11 cellular contexts compared by ENCODE assay signal in genomic region chr9:99103505-99103904, GRCh38. TPM values are rescaled to one million over a fixed set of nuclear protein-coding genes. Genes with fewer than 3 reads are reported as not detected.
A peak's percentile ranks its signal among the peaks of the same experiment; 100 is the strongest.
DNase-seq lines count a peak whose midpoint lies in the region; ATAC-seq, FAIRE-seq and TF ChIP-seq lines count a peak whose summit lies in the region.
"Had no signal": no experiment of that assay in that cellular context is flagged by ENCODE, and none has a peak within 500 bp of the region (broad histone marks: within the 10 kb centered on the region; RNA-seq: fewer than 3 reads in every experiment).

No MANE protein-coding gene starts in this region.

- 0 out of 3 replicates have a peak overlapping the region, but pooled peaks have one; percentile 83 for H3K4me3 ChIP-seq in A549
- no peak overlapping the region for H3K4me3 ChIP-seq in IMR-90 (ENCODE audit: insufficient read depth, low read depth, low read length)
- peak overlapping the region; percentile 83 for H3K4me3 ChIP-seq in endodermal cell (ENCODE audit: low read length)

- peak overlapping the region; percentile 41; the same call in 1 of the 2 replicates for H2BK120ac ChIP-seq in IMR-90 (ENCODE audit: low read depth, low read length)

- H3K27me3 Mint-ChIP-seq in endodermal cell (ENCODE audit: insufficient read depth) (peaks cover 6% of the 10 kb centered on the region), nephron (ENCODE audit: low read depth) (no peaks in the 10 kb centered on the region)

- 0 out of 2 replicates have a peak overlapping the region, but pooled peaks have one; percentile 20 for H3K14ac ChIP-seq in IMR-90 (replicated peaks; ENCODE audit: low read depth, low read length)

- H3K9ac ChIP-seq in IMR-90 (ENCODE audit: low read depth, low read length) (peak overlapping the region; percentile 62), endodermal cell (ENCODE audit: extremely low read depth, low read length, poor library complexity, severe bottlenecking) (no peak overlapping the region)

- H3K9me3 Mint-ChIP-seq in endodermal cell = peaks cover 2% of the 10 kb centered on the region
- H3K9me3 Mint-ChIP-seq in nephron = peaks cover 10% of the 10 kb centered on the region

- no peak overlapping the region for H3K23ac ChIP-seq in IMR-90 (ENCODE audit: low read depth, low read length)

- dilution Hi-C loops in IMR-90 (cut with HindIII; ENCODE audit: low sequenced_read_pairs, unreplicated experiment) = no loop called here

- peaks cover 32% of the 10 kb centered on the region for H3K4me1 Mint-ChIP-seq in endodermal cell
- peaks cover 43% of the 10 kb centered on the region for H3K4me1 Mint-ChIP-seq in nephron

- TF ChIP-seq CTCF in A549 (IDR thresholded peaks at IDR 0.05) = no peak
- TF ChIP-seq CTCF in IMR-90 (conservative IDR thresholded peaks at IDR 0.05; ENCODE audit: low read depth, low read length) = no peak
- TF ChIP-seq CTCF in endodermal cell (conservative IDR thresholded peaks at IDR 0.05) = no peak
- TF ChIP-seq CTCF in nephron (IDR thresholded peaks at IDR 0.05; ENCODE audit: unreplicated experiment in 3 of 3) = no peak
- no peak for TF ChIP-seq CTCF in GM13977 (IDR thresholded peaks at IDR 0.05; ENCODE audit: extremely low read depth, insufficient read depth, missing control alignments)

- H3K36me3 Mint-ChIP-seq in endodermal cell (ENCODE audit: low read depth) = no peaks in the 10 kb centered on the region
- H3K36me3 Mint-ChIP-seq in nephron (ENCODE audit: low read depth) = no peaks in the 10 kb centered on the region

- intact Hi-C loops in IMR-90 (cut with micrococcal nuclease) = no loop called here

- peaks cover 26% of the 10 kb centered on the region for H4K20me1 ChIP-seq in IMR-90 (ENCODE audit: insufficient read depth, low read length)

- H3K4ac ChIP-seq in IMR-90 (ENCODE audit: low read depth, low read length) = peak overlapping the region; percentile 7; the same call in 1 of the 2 replicates

- WGBS in A549 (ENCODE audit: missing lambda C conversion rate) = 73% methylated on average over 6 of the region's 6 CpGs
- WGBS in IMR-90 (ENCODE audit: extremely low coverage in 2 of 2, insufficient read length in 1 of 2), 2 experiments = no CpG with 5 or more reads among the region's 6 CpGs
- 68 to 82% methylated on average over 2 to 6 of the region's 6 CpGs for WGBS in endodermal cell (ENCODE audit: insufficient coverage in 1 of 2, insufficient read length in 1 of 2), 2 experiments

- FAIRE-seq in A549 (lab: Jason Lieb, UNC) = no peak
- FAIRE-seq: GM19239 had no signal

- H2AK9ac ChIP-seq in IMR-90 (replicated peaks; ENCODE audit: low read depth, low read length, poor library complexity) = no peak overlapping the region

- H4K5ac ChIP-seq in IMR-90 (ENCODE audit: low read depth, low read length) = peak overlapping the region; percentile 44; the same call in 1 of the 2 replicates

- H3K27ac ChIP-seq in A549 (peak overlapping the region; percentile 91 to 94), IMR-90 (ENCODE audit: insufficient read depth, low read length) (peak overlapping the region; percentile 84), endodermal cell (ENCODE audit: low read depth, low read length) (no peak overlapping the region)

- H4K91ac ChIP-seq in IMR-90 (ENCODE audit: insufficient read depth, low read depth, low read length) = peak overlapping the region; percentile 53; the same call in 1 of the 2 replicates

- H3K4me2 ChIP-seq in A549 (peak overlapping the region; percentile 96), IMR-90 (ENCODE audit: low read depth, low read length) (peak overlapping the region; percentile 92)

- no peak for TF ChIP-seq POLR2A in A549 (IDR thresholded peaks at IDR 0.05; ENCODE audit: low read length)
- no peak; the same call in 1 of the 2 replicates for TF ChIP-seq POLR2A in IMR-90 (IDR thresholded peaks at IDR 0.05; ENCODE audit: low read depth, low read length)

- DNase-seq in A549 (ENCODE audit: low read depth in 1 of 2, low spot score in 1 of 2) = peak in 1 of 2 experiments; percentile 18
- DNase-seq in IMR-90 = peak; percentile 9
- DNase-seq in endodermal cell = peak; percentile 60
- DNase-seq in GM13977 (ENCODE audit: low spot score) = no peak
- DNase-seq in NOMO-1 treated with dmso at 0.1 percent for 144 hours (lab: John Stamatoyannopoulos, UW; ENCODE audit: unreplicated experiment) = no peak
- no peak for DNase-seq in NCI-H2029 (lab: John Stamatoyannopoulos, UW)
- DNase-seq: activated CD8-positive, alpha-beta memory T cell treated with anti-CD3 and anti-CD28 coated beads, Interleukin-2, amount 50 U/mL, for 4 hours; DMS 273 treated with DMSO at 0.1 percent for 48 hours had no signal

- H3K27me3 ChIP-seq in IMR-90 (ENCODE audit: control insufficient read depth, insufficient read depth, low read length) = no peaks in the 10 kb centered on the region
- no peaks in the 10 kb centered on the region for H3K27me3 ChIP-seq in endodermal cell (ENCODE audit: control insufficient read depth, insufficient read depth, low read length, poor library complexity, severe bottlenecking)

- H3K56ac ChIP-seq in IMR-90 (ENCODE audit: extremely low read depth, insufficient read depth, low read length) = no peak overlapping the region

- peak overlapping the region; percentile 17; the same call in 2 of the 3 replicates for H2BK15ac ChIP-seq in IMR-90 (ENCODE audit: low read depth, low read length)

- no peaks in the 10 kb centered on the region; the same call in 1 of the 2 replicates for H3K36me3 ChIP-seq in IMR-90 (ENCODE audit: control insufficient read depth, insufficient read depth, low read length)
- peaks cover 7% of the 10 kb centered on the region for H3K36me3 ChIP-seq in endodermal cell (ENCODE audit: control insufficient read depth, insufficient read depth, low read length)

- H2AK5ac ChIP-seq in IMR-90 (ENCODE audit: low read depth, low read length) = peak overlapping the region; percentile 5; the same call in 1 of the 2 replicates

- H3K4me3 Mint-ChIP-seq in endodermal cell (peak overlapping the region; percentile 73), nephron (peak overlapping the region; percentile 86 to 89 (median 88))

- H3K9me3 ChIP-seq in A549 (0 out of 3 replicates have a peak, but pooled peaks cover 3% of the 10 kb centered on the region), IMR-90 (ENCODE audit: control insufficient read depth, insufficient read depth, low read length) (no peaks in the 10 kb centered on the region), endodermal cell (ENCODE audit: control insufficient read depth, low read length) (peaks cover 12% of the 10 kb centered on the region)

- ATAC-seq in A549 (peak in 1 of 2 experiments; percentile 2; a peak in 2 of 6 replicates), IMR-90 (ENCODE audit: low read depth) (no peak)
- ATAC-seq in activated CD4-positive, CD25-positive, alpha-beta regulatory T cell treated with anti-CD3 and anti-CD28 coated beads, Interleukin-2, amount 50 U/mL, for 24 hours = no peak

- H4K8ac ChIP-seq in IMR-90 (ENCODE audit: low read depth in 2 of 2, low read length in 2 of 2) = peak overlapping the region; percentile 17 to 64

- H3K27ac Mint-ChIP-seq in endodermal cell (no peak overlapping the region), nephron (peak overlapping the region; percentile 57 to 81 (median 80))

- no TSS peak for BruUV-seq in IMR-90 (replicated peaks; lab: Mats Ljungman, UMichigan)

- H2AFZ ChIP-seq in IMR-90 (replicated peaks; ENCODE audit: low read length, poor library complexity) = peak overlapping the region; percentile 18

- H3K4me1 ChIP-seq in A549 (peaks cover 32% of the 10 kb centered on the region), IMR-90 (ENCODE audit: control insufficient read depth, insufficient read depth, low read length) (peaks cover 14% of the 10 kb centered on the region), endodermal cell (ENCODE audit: control insufficient read depth, insufficient read depth, low read length) (peaks cover 12% of the 10 kb centered on the region)

- no peak overlapping the region for H2BK20ac ChIP-seq in IMR-90 (ENCODE audit: low read depth, low read length)

- peak overlapping the region; percentile 76 for H3K18ac ChIP-seq in IMR-90 (ENCODE audit: low read depth, low read length)

- in situ Hi-C loops in IMR-90 (cut with MboI; ENCODE audit: low sequenced_read_pairs) = no loop called here
- in situ Hi-C loops in GM13977 (cut with MboI; ENCODE audit: low pct_unique_long_range_greater_than_20kb, low sequenced_read_pairs, unreplicated experiment) = no loop called here

- POLR2A ChIA-PET in A549 (lab: Yijun Ruan, JAX) = interaction anchor here (0.6 to 1.9 kb wide), 4 partner anchors 105 to 256 kb away, joined by 3 to 9 read pairs (median 4); no protein-coding TSS in a partner anchor
- POLR2A ChIA-PET in IMR-90 (lab: Charles Lee; ENCODE audit: unreplicated experiment) = interaction anchor here (1.4 kb wide), 1 partner anchor 73 kb away, joined by 6 read pairs; no protein-coding TSS in a partner anchor

- H3K9me1 ChIP-seq in IMR-90 (ENCODE audit: insufficient read depth, low read length) = peaks cover 5% of the 10 kb centered on the region

- no peak for TF ChIP-seq RAD21 in A549 (conservative IDR thresholded peaks at IDR 0.05 in 1 of 2, IDR thresholded peaks at IDR 0.05 in 1 of 2)
- TF ChIP-seq RAD21 in IMR-90 (IDR thresholded peaks at IDR 0.05; ENCODE audit: low read length) = no peak

- CTCF ChIA-PET in A549 (lab: Yijun Ruan, JAX) = interaction anchor here (0.9 to 3.8 kb wide), 8 partner anchors 9 to 255 kb away, joined by 3 to 15 read pairs (median 4); no protein-coding TSS in a partner anchor
- CTCF ChIA-PET in IMR-90 (lab: Yijun Ruan, JAX) = interaction anchor here (0.7 to 2.1 kb wide), 5 partner anchors 8 to 131 kb away, joined by 3 to 5 read pairs (median 5); no protein-coding TSS in a partner anchor

- peak overlapping the region; percentile 61 for H2BK5ac ChIP-seq in IMR-90 (ENCODE audit: low read depth, low read length, poor library complexity, severe bottlenecking)

- no peak for TF ChIP-seq EP300 in A549 (IDR thresholded peaks at IDR 0.05)

- peaks cover 6 to 29% of the 10 kb centered on the region in 2 experiments for H3K79me1 ChIP-seq in IMR-90 (ENCODE audit: low read depth in 1 of 2, low read length in 2 of 2)

TF ChIP-seq in A549, 52 proteins besides CTCF, POLR2A, EP300 and RAD21 (continues in another document):
- TF ChIP-seq ESRRA (IDR thresholded peaks at IDR 0.05; ENCODE audit: borderline replicate concordance, low read length) = no peak

TF ChIP-seq in IMR-90, 13 proteins besides CTCF, POLR2A, EP300 and RAD21 (continues in another document):
- TF ChIP-seq RFX5 (IDR thresholded peaks at IDR 0.05; ENCODE audit: low read depth, low read length) = no peak

RNA-seq across cellular contexts. Expression of gene TGFBR1, which starts 1.4 kb away (rescaled TPM):
- polyA plus RNA-seq in A549 (2011; rRNA removed) (45.5 and 77.1 TPM in 2 replicates), A549 (2017; fragmentation: RNase III; extraction: RNeasy Plus Mini Kit Qiagen cat#74134 plus additional on column Dnase treatment) (18.3 to 25.8 TPM (median 25.4 TPM) in 3 replicates), IMR-90 (2012; rRNA removed) (10.2 and 15.1 TPM in 2 replicates)
- polyA plus RNA-seq in A549 (2012; cell fraction: cytosol; rRNA removed) = 6.6 and 13.0 TPM in 2 replicates
- polyA plus RNA-seq in A549 (2012; cell fraction: nucleus; rRNA removed) = 4.0 and 10.0 TPM in 2 replicates
- 211 and 216 TPM in 2 replicates for polyA minus RNA-seq in A549 (2011; rRNA and poly(A)+ RNA removed)
- total RNA-seq in IMR-90 (2012; rRNA removed) (57.8 and 75.3 TPM in 2 replicates), endodermal cell (10 to 100 TPM; 74.8 to 75.6 TPM)
- polyA plus RNA-seq in IMR-90 (2012; cell fraction: cytosol; rRNA removed) = 7.8 and 11.8 TPM in 2 replicates
- 1.8 and 11.2 TPM in 2 replicates for polyA plus RNA-seq in IMR-90 (2012; cell fraction: nucleus; rRNA removed; ENCODE audit: low replicate concordance)
- polyA plus RNA-seq in endodermal cell (2013, experiment 1 of 2) = 76.8 TPM
- 77.1 TPM for polyA plus RNA-seq in endodermal cell (2013, experiment 2 of 2)

Comparison
In these comparisons a context has a peak if more than half of its experiments do, and no peak if none do; other contexts are left out.
1. DNase-seq: peak in IMR-90 (single experiment) and endodermal cell (single experiment); none in GM13977 (single experiment), NOMO-1 treated with dmso at 0.1 percent for 144 hours (single experiment) and NCI-H2029 (single experiment).